ENCODE assay signal across 9 cellular contexts in genomic region chr21:26070822-26071425, GRCh38.
A peak's percentile ranks its signal among the peaks of the same experiment; 100 is the strongest.
DNase-seq lines count a peak whose midpoint lies in the region; TF ChIP-seq lines count a peak whose summit lies in the region.
"Had no signal": no experiment of that assay in that cellular context is flagged by ENCODE, and none has a peak within 500 bp of the region (broad histone marks: within the 10 kb centered on the region; RNA-seq: fewer than 3 reads in every experiment).

No MANE protein-coding gene starts in this region.

- peaks cover 11 to 18% (median 17%) of the 10 kb centered on the region in 3 donors for H3K4me1 Mint-ChIP-seq in IgD-negative memory B cell
- peaks cover 41% of the 10 kb centered on the region for H3K4me1 Mint-ChIP-seq in activated naive CD4-positive, alpha-beta T cell treated with anti-CD3 and anti-CD28 coated beads, Interleukin-2, amount 10 ng/mL, durations not matched to agents 7 days and 5 days

- WGBS in tibial nerve, 2 donors, result 4 to 5% methylated on average over 8 of the region's 8 CpGs

- H3K27ac Mint-ChIP-seq in IgD-negative memory B cell, result peak overlapping the region in 2 of 3 donors; percentile 26 to 80
- peak overlapping the region; percentile 88 for H3K27ac Mint-ChIP-seq in activated naive CD4-positive, alpha-beta T cell treated with anti-CD3 and anti-CD28 coated beads, Interleukin-2, amount 10 ng/mL, durations not matched to agents 7 days and 5 days

- CTCF ChIA-PET in activated naive CD4-positive, alpha-beta T cell treated with anti-CD3 and anti-CD28 coated beads, Interleukin-2, amount 10 ng/mL, durations not matched to agents 7 days and 5 days (lab: Charles Lee), result interaction anchor here (1.3 to 1.4 kb wide), 2 partner anchors 97 to 745 kb away, joined by 3 to 5 read pairs; no protein-coding TSS in a partner anchor

- no peaks in the 10 kb centered on the region for H3K27me3 Mint-ChIP-seq in IgD-negative memory B cell
- no peaks in the 10 kb centered on the region for H3K27me3 Mint-ChIP-seq in activated naive CD4-positive, alpha-beta T cell treated with anti-CD3 and anti-CD28 coated beads, Interleukin-2, amount 10 ng/mL, durations not matched to agents 7 days and 5 days

- H3K9me3 ChIP-seq in tibial nerve, result no peaks in the 10 kb centered on the region

- peak overlapping the region in 3 of 4 donors; percentile 3 to 65 (median 58) for H3K27ac ChIP-seq in tibial nerve
- H3K27ac ChIP-seq: 22Rv1 had no signal

- peak in 2 of 3 experiments; percentile 17 to 37 for DNase-seq in NCI-H1417 (lab: John Stamatoyannopoulos, UW)
- no peak for DNase-seq in NCI-H1417 treated with DMSO at 0.1 percent for 48 hours (lab: John Stamatoyannopoulos, UW)
- DNase-seq in activated naive CD4-positive, alpha-beta T cell treated with anti-CD3 and anti-CD28 coated beads, Interleukin-2, amount 10 ng/mL, durations not matched to agents 7 days and 5 days, result peak; percentile 58
- DNase-seq in islet precursor cell, result peak; percentile 58
- DNase-seq in tibial nerve (ENCODE audit: low spot score in 2 of 2), result peak in 1 of 2 donors; percentile 37
- DNase-seq in effector CD4-positive, alpha-beta T cell, result no peak
- no peak for DNase-seq in midbrain (lab: John Stamatoyannopoulos, UW)

- TF ChIP-seq CTCF in tibial nerve (IDR thresholded peaks at IDR 0.05), result no peak

- peak overlapping the region in 2 of 4 donors; percentile 21 for H3K4me3 ChIP-seq in tibial nerve

- H3K27me3 ChIP-seq in tibial nerve, result no peaks in the 10 kb centered on the region

- peak overlapping the region; percentile 52 to 91 (median 84) for H3K4me3 Mint-ChIP-seq in IgD-negative memory B cell
- peak overlapping the region; percentile 63 for H3K4me3 Mint-ChIP-seq in activated naive CD4-positive, alpha-beta T cell treated with anti-CD3 and anti-CD28 coated beads, Interleukin-2, amount 10 ng/mL, durations not matched to agents 7 days and 5 days

- H3K36me3 Mint-ChIP-seq in IgD-negative memory B cell, result no peaks in the 10 kb centered on the region
- no peaks in the 10 kb centered on the region for H3K36me3 Mint-ChIP-seq in activated naive CD4-positive, alpha-beta T cell treated with anti-CD3 and anti-CD28 coated beads, Interleukin-2, amount 10 ng/mL, durations not matched to agents 7 days and 5 days

- TF ChIP-seq POLR2A in tibial nerve (IDR thresholded peaks at IDR 0.05), result no peak

- H3K36me3 ChIP-seq in tibial nerve, result no peaks in the 10 kb centered on the region

- peaks cover 0 to 67% (median 13%) of the 10 kb centered on the region in 4 donors for H3K4me1 ChIP-seq in tibial nerve

- no peaks in the 10 kb centered on the region for H3K9me3 Mint-ChIP-seq in IgD-negative memory B cell
- H3K9me3 Mint-ChIP-seq in activated naive CD4-positive, alpha-beta T cell treated with anti-CD3 and anti-CD28 coated beads, Interleukin-2, amount 10 ng/mL, durations not matched to agents 7 days and 5 days, result no peaks in the 10 kb centered on the region

- peak in 1 of 2 donors; percentile 18 for TF ChIP-seq EP300 in tibial nerve (IDR thresholded peaks at IDR 0.05)

Comparison
In these comparisons a context has a peak if more than half of its experiments do, and no peak if none do; other contexts are left out.
1. DNase-seq: peak in NCI-H1417 (2 of 3), activated naive CD4-positive, alpha-beta T cell treated with anti-CD3 and anti-CD28 coated beads, Interleukin-2, amount 10 ng/mL, durations not matched to agents 7 days and 5 days (single experiment) and islet precursor cell (single experiment); none in NCI-H1417 treated with DMSO at 0.1 percent for 48 hours (single experiment), effector CD4-positive, alpha-beta T cell (single experiment) and midbrain (single experiment).